Comparison of ENCODE assay signal across 1 cellular context in the genomic region with DNA sequence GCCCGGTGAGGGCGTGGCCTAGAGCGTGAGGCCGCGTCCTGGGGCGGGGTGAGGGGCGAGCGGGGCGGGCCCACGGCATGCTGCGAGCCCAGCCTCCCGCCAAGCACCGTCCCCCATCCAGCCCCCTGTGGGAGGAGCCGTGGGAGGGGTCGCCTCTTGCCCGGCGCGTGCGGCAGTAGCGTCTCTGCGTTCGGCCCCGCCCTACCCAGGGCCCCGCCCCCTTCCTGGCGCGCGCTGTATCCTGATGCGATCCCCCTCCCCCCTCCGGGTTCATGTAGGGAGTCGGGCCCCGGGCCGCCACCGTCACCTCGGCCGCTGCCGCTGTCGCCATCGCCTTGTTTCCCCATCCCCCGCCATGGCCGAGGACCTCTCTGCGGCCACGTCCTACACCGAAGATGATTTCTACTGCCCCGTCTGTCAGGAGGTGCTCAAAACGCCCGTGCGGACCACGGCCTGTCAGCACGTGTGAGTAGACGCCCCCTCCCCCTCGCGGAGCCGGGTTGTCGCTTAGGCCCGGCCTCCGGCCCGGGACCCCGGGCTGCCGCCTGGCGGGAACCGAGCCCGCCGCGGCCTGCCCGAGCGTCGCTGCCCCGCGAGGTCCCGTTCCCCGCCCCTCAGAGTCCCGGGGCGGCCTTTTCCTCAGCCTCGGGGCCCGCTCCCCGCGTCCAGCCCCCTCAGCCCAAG.
TF ChIP-seq lines count a peak whose summit lies in the region.

No MANE protein-coding gene starts in this region.

TF ChIP-seq in HepG2, 621 proteins besides CTCF, POLR2A, EP300 and RAD21 (continued from another document and continues in another):
- TF ChIP-seq, protein P1, sequence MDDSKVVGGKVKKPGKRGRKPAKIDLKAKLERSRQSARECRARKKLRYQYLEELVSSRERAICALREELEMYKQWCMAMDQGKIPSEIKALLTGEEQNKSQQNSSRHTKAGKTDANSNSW (CRISPR knock-in tag; IDR thresholded peaks at IDR 0.05; ENCODE audit: borderline replicate concordance): no peak
- peak; percentile 67 for TF ChIP-seq YY1 (IDR thresholded peaks at IDR 0.05; ENCODE audit: insufficient read depth, insufficient replicate concordance, low read depth, low read length)
- no peak for TF ChIP-seq ZNF180 (CRISPR knock-in tag; IDR thresholded peaks at IDR 0.05; ENCODE audit: borderline replicate concordance, low read depth)
- TF ChIP-seq, protein P2, sequence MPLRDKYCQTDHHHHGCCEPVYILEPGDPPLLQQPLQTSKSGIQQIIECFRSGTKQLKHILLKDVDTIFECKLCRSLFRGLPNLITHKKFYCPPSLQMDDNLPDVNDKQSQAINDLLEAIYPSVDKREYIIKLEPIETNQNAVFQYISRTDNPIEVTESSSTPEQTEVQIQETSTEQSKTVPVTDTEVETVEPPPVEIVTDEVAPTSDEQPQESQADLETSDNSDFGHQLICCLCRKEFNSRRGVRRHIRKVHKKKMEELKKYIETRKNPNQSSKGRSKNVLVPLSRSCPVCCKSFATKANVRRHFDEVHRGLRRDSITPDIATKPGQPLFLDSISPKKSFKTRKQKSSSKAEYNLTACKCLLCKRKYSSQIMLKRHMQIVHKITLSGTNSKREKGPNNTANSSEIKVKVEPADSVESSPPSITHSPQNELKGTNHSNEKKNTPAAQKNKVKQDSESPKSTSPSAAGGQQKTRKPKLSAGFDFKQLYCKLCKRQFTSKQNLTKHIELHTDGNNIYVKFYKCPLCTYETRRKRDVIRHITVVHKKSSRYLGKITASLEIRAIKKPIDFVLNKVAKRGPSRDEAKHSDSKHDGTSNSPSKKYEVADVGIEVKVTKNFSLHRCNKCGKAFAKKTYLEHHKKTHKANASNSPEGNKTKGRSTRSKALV (CRISPR knock-in tag; IDR thresholded peaks at IDR 0.05): peak; percentile 10; the same call in 1 of the 2 replicates
- TF ChIP-seq ATF1 (CRISPR knock-in tag; IDR thresholded peaks at IDR 0.05): no peak
- peak; percentile 18; the same call in 1 of the 2 replicates for TF ChIP-seq BRD4 (CRISPR knock-in tag; IDR thresholded peaks at IDR 0.05)
- TF ChIP-seq SCMH1 (CRISPR knock-in tag; IDR thresholded peaks at IDR 0.05; ENCODE audit: borderline replicate concordance): no peak
- no peak for TF ChIP-seq ZNF326 (CRISPR knock-in tag; IDR thresholded peaks at IDR 0.05; ENCODE audit: borderline replicate concordance)
- TF ChIP-seq ZFP90 (CRISPR knock-in tag; IDR thresholded peaks at IDR 0.05; ENCODE audit: borderline replicate concordance): no peak
- no peak for TF ChIP-seq ZNF780A (CRISPR knock-in tag; IDR thresholded peaks at IDR 0.05)
- TF ChIP-seq U2AF1 (optimal IDR thresholded peaks at IDR 0.05; ENCODE audit: low read depth, low read length): no peak
- TF ChIP-seq SP2 (CRISPR knock-in tag; IDR thresholded peaks at IDR 0.05): no peak
- TF ChIP-seq, protein P3, sequence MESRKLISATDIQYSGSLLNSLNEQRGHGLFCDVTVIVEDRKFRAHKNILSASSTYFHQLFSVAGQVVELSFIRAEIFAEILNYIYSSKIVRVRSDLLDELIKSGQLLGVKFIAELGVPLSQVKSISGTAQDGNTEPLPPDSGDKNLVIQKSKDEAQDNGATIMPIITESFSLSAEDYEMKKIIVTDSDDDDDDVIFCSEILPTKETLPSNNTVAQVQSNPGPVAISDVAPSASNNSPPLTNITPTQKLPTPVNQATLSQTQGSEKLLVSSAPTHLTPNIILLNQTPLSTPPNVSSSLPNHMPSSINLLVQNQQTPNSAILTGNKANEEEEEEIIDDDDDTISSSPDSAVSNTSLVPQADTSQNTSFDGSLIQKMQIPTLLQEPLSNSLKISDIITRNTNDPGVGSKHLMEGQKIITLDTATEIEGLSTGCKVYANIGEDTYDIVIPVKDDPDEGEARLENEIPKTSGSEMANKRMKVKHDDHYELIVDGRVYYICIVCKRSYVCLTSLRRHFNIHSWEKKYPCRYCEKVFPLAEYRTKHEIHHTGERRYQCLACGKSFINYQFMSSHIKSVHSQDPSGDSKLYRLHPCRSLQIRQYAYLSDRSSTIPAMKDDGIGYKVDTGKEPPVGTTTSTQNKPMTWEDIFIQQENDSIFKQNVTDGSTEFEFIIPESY (CRISPR knock-in tag; IDR thresholded peaks at IDR 0.05): no peak
- no peak for TF ChIP-seq SMAD3 (CRISPR knock-in tag; IDR thresholded peaks at IDR 0.05)
- TF ChIP-seq, protein P4, sequence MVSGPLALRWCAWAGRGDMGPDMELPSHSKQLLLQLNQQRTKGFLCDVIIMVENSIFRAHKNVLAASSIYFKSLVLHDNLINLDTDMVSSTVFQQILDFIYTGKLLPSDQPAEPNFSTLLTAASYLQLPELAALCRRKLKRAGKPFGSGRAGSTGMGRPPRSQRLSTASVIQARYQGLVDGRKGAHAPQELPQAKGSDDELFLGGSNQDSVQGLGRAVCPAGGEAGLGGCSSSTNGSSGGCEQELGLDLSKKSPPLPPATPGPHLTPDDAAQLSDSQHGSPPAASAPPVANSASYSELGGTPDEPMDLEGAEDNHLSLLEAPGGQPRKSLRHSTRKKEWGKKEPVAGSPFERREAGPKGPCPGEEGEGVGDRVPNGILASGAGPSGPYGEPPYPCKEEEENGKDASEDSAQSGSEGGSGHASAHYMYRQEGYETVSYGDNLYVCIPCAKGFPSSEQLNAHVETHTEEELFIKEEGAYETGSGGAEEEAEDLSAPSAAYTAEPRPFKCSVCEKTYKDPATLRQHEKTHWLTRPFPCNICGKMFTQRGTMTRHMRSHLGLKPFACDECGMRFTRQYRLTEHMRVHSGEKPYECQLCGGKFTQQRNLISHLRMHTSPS (CRISPR knock-in tag; IDR thresholded peaks at IDR 0.05; ENCODE audit: low read depth): peak; percentile 40; the same call in 1 of the 2 replicates
- TF ChIP-seq NFATC3 (CRISPR knock-in tag; IDR thresholded peaks at IDR 0.05): no peak
- peak; percentile 39 for TF ChIP-seq AGO2 (optimal IDR thresholded peaks at IDR 0.05; ENCODE audit: low read depth, low read length)
- no peak for TF ChIP-seq STAT5B (CRISPR knock-in tag; IDR thresholded peaks at IDR 0.05)
- no peak; the same call in 1 of the 2 replicates for TF ChIP-seq FLYWCH1 (CRISPR knock-in tag; IDR thresholded peaks at IDR 0.05)
- TF ChIP-seq SNAPC2 (CRISPR knock-in tag; IDR thresholded peaks at IDR 0.05): no peak
- TF ChIP-seq, protein P5, sequence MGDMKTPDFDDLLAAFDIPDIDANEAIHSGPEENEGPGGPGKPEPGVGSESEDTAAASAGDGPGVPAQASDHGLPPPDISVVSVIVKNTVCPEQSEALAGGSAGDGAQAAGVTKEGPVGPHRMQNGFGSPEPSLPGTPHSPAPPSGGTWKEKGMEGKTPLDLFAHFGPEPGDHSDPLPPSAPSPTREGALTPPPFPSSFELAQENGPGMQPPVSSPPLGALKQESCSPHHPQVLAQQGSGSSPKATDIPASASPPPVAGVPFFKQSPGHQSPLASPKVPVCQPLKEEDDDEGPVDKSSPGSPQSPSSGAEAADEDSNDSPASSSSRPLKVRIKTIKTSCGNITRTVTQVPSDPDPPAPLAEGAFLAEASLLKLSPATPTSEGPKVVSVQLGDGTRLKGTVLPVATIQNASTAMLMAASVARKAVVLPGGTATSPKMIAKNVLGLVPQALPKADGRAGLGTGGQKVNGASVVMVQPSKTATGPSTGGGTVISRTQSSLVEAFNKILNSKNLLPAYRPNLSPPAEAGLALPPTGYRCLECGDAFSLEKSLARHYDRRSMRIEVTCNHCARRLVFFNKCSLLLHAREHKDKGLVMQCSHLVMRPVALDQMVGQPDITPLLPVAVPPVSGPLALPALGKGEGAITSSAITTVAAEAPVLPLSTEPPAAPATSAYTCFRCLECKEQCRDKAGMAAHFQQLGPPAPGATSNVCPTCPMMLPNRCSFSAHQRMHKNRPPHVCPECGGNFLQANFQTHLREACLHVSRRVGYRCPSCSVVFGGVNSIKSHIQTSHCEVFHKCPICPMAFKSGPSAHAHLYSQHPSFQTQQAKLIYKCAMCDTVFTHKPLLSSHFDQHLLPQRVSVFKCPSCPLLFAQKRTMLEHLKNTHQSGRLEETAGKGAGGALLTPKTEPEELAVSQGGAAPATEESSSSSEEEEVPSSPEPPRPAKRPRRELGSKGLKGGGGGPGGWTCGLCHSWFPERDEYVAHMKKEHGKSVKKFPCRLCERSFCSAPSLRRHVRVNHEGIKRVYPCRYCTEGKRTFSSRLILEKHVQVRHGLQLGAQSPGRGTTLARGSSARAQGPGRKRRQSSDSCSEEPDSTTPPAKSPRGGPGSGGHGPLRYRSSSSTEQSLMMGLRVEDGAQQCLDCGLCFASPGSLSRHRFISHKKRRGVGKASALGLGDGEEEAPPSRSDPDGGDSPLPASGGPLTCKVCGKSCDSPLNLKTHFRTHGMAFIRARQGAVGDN (CRISPR knock-in tag; IDR thresholded peaks at IDR 0.05): peak; percentile 2
- TF ChIP-seq TRIM24 (CRISPR knock-in tag; IDR thresholded peaks at IDR 0.05): no peak
- no peak for TF ChIP-seq ZNF432 (CRISPR knock-in tag; IDR thresholded peaks at IDR 0.05; ENCODE audit: borderline replicate concordance)
- TF ChIP-seq, protein P6, sequence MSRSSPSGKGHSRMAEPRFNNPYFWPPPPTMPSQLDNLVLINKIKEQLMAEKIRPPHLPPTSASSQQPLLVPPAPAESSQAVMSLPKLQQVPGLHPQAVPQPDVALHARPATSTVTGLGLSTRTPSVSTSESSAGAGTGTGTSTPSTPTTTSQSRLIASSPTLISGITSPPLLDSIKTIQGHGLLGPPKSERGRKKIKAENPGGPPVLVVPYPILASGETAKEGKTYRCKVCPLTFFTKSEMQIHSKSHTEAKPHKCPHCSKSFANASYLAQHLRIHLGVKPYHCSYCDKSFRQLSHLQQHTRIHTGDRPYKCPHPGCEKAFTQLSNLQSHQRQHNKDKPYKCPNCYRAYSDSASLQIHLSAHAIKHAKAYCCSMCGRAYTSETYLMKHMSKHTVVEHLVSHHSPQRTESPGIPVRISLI (CRISPR knock-in tag; IDR thresholded peaks at IDR 0.05; ENCODE audit: borderline replicate concordance): 0 out of 2 replicates have a peak, but pooled peaks have one; percentile 23
- TF ChIP-seq, protein P7, sequence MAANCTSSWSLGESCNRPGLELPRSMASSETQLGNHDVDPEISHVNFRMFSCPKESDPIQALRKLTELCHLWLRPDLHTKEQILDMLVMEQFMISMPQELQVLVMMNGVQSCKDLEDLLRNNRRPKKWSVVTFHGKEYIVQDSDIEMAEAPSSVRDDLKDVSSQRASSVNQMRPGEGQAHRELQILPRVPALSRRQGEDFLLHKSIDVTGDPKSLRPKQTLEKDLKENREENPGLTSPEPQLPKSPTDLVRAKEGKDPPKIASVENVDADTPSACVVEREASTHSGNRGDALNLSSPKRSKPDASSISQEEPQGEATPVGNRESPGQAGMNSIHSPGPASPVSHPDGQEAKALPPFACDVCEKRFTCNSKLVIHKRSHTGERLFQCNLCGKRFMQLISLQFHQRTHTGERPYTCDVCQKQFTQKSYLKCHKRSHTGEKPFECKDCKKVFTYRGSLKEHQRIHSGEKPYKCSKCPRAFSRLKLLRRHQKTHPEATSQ (CRISPR knock-in tag; IDR thresholded peaks at IDR 0.05; ENCODE audit: borderline replicate concordance): no peak
- TF ChIP-seq ZNF850 (CRISPR knock-in tag; conservative IDR thresholded peaks at IDR 0.05): no peak
- TF ChIP-seq MAF1 (CRISPR knock-in tag; IDR thresholded peaks at IDR 0.05; ENCODE audit: borderline replicate concordance): no peak
- no peak for TF ChIP-seq MLLT10 (CRISPR knock-in tag; IDR thresholded peaks at IDR 0.05)
- TF ChIP-seq SSRP1 (CRISPR knock-in tag; IDR thresholded peaks at IDR 0.05): no peak
- peak; percentile 45; the same call in 1 of the 2 replicates for TF ChIP-seq HMG20B (CRISPR knock-in tag; conservative IDR thresholded peaks at IDR 0.05)
- TF ChIP-seq CBFB (CRISPR knock-in tag; IDR thresholded peaks at IDR 0.05): no peak
- no peak for TF ChIP-seq NFE2L2 (IDR thresholded peaks at IDR 0.05; ENCODE audit: low read length)
- 0 out of 2 replicates have a peak, but pooled peaks have one; percentile 23 for TF ChIP-seq SALL2 (CRISPR knock-in tag; IDR thresholded peaks at IDR 0.05)
- no peak for TF ChIP-seq ZNF749 (CRISPR knock-in tag; IDR thresholded peaks at IDR 0.05; ENCODE audit: borderline replicate concordance)
- no peak for TF ChIP-seq KDM1A (CRISPR knock-in tag; IDR thresholded peaks at IDR 0.05)
- TF ChIP-seq ZNF33A (CRISPR knock-in tag; IDR thresholded peaks at IDR 0.05; ENCODE audit: borderline replicate concordance): no peak
- no peak for TF ChIP-seq ZNF282 (IDR thresholded peaks at IDR 0.05; ENCODE audit: partially characterized antibody)
- TF ChIP-seq ZNF496 (CRISPR knock-in tag; IDR thresholded peaks at IDR 0.05; ENCODE audit: insufficient replicate concordance): no peak
- no peak for TF ChIP-seq HOXA9 (CRISPR knock-in tag; IDR thresholded peaks at IDR 0.05; ENCODE audit: borderline replicate concordance)
- TF ChIP-seq, protein P8, sequence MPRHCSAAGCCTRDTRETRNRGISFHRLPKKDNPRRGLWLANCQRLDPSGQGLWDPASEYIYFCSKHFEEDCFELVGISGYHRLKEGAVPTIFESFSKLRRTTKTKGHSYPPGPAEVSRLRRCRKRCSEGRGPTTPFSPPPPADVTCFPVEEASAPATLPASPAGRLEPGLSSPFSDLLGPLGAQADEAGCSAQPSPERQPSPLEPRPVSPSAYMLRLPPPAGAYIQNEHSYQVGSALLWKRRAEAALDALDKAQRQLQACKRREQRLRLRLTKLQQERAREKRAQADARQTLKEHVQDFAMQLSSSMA (CRISPR knock-in tag; IDR thresholded peaks at IDR 0.05): no peak
- no peak for TF ChIP-seq ZBTB20 (CRISPR knock-in tag; IDR thresholded peaks at IDR 0.05; ENCODE audit: borderline replicate concordance, low read depth)
- TF ChIP-seq ARNTL (CRISPR knock-in tag; IDR thresholded peaks at IDR 0.05): peak; percentile 37; the same call in 1 of the 2 replicates
- peak; percentile 39; the same call in 1 of the 2 replicates for TF ChIP-seq ZSCAN21 (CRISPR knock-in tag; IDR thresholded peaks at IDR 0.05; ENCODE audit: borderline replicate concordance)
- TF ChIP-seq, protein P9, sequence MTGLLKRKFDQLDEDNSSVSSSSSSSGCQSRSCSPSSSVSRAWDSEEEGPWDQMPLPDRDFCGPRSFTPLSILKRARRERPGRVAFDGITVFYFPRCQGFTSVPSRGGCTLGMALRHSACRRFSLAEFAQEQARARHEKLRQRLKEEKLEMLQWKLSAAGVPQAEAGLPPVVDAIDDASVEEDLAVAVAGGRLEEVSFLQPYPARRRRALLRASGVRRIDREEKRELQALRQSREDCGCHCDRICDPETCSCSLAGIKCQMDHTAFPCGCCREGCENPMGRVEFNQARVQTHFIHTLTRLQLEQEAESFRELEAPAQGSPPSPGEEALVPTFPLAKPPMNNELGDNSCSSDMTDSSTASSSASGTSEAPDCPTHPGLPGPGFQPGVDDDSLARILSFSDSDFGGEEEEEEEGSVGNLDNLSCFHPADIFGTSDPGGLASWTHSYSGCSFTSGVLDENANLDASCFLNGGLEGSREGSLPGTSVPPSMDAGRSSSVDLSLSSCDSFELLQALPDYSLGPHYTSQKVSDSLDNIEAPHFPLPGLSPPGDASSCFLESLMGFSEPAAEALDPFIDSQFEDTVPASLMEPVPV (CRISPR knock-in tag; IDR thresholded peaks at IDR 0.05): no peak
- no peak for TF ChIP-seq SRSF4 (IDR thresholded peaks at IDR 0.05; ENCODE audit: low read depth, low read length, poor library complexity, severe bottlenecking)
- TF ChIP-seq SATB2 (CRISPR knock-in tag; IDR thresholded peaks at IDR 0.05): no peak
- no peak for TF ChIP-seq ZNF577 (CRISPR knock-in tag; IDR thresholded peaks at IDR 0.05; ENCODE audit: borderline replicate concordance, low read depth)
- TF ChIP-seq HMG20A (CRISPR knock-in tag; IDR thresholded peaks at IDR 0.05; ENCODE audit: borderline replicate concordance): no peak
